In genomic region chr2:184695-185094, GRCh38 we compare ENCODE assay signal across 25 cellular contexts.
"Had no signal": no experiment of that assay in that cellular context is flagged by ENCODE, and none has a peak within 500 bp of the region (broad histone marks: within the 10 kb centered on the region; RNA-seq: fewer than 3 reads in every experiment).

No MANE protein-coding gene starts in this region.

- H3K27me3 Mint-ChIP-seq: activated CD4-positive, alpha-beta memory T cell treated with anti-CD3 and anti-CD28 coated beads for 36 hours; activated naive CD8-positive, alpha-beta T cell had no signal

- H3K4me1 Mint-ChIP-seq: WTC11 had no signal

- H3K27me3 ChIP-seq: brain microvascular endothelial cell, hepatocyte had no signal

- DNase-seq: activated CD4-positive, alpha-beta memory T cell treated with anti-CD3 and anti-CD28 coated beads for 36 hours; activated CD4-positive, alpha-beta T cell treated with anti-CD3 and anti-CD28 coated beads for 1 hour; activated CD4-positive, alpha-beta T cell treated with anti-CD3 and anti-CD28 coated beads for 4 hours; activated CD8-positive, alpha-beta memory T cell treated with anti-CD3 and anti-CD28 coated beads for 24 hours; activated effector memory CD4-positive, alpha-beta T cell treated with Interleukin-2 at 50 U/mL for 16 hours; activated gamma-delta T cell treated with Interleukin-2 at 50 U/mL for 16 hours; activated naive CD4-positive, alpha-beta T cell treated with anti-CD3 and anti-CD28 coated beads, Interleukin-2, amount 50 U/mL, for 16 hours; activated naive CD4-positive, alpha-beta T cell treated with Interleukin-2 at 50 U/mL for 16 hours; activated T-cell treated with anti-CD3 and anti-CD28 coated beads, Interleukin-2, amount 50 U/mL, for 1 hour; activated T-cell treated with anti-CD3 and anti-CD28 coated beads, Interleukin-2, amount 50 U/mL, for 48 hours; amniotic stem cell; anterior cingulate cortex; brain microvascular endothelial cell; cortex of kidney; dermis blood vessel endothelial cell; effector CD8-positive, alpha-beta T cell; foreskin melanocyte; heart right ventricle; T-helper 2 cell had no signal

- H3K4me1 ChIP-seq: gastroesophageal sphincter, heart right ventricle had no signal

- H3K27ac ChIP-seq: brain microvascular endothelial cell, gastroesophageal sphincter, heart right ventricle, hepatocyte, VCaP had no signal

- ATAC-seq: gastroesophageal sphincter, heart right ventricle, WTC11 had no signal

- H3K27ac Mint-ChIP-seq: activated CD4-positive, alpha-beta memory T cell treated with anti-CD3 and anti-CD28 coated beads for 36 hours; activated naive CD8-positive, alpha-beta T cell; WTC11 had no signal

- H3K4me3 Mint-ChIP-seq: activated CD4-positive, alpha-beta memory T cell treated with anti-CD3 and anti-CD28 coated beads for 36 hours; activated naive CD8-positive, alpha-beta T cell; central memory CD8-positive, alpha-beta T cell; WTC11 had no signal
